Comparison of ENCODE assay signal across 8 cellular contexts in genomic region chr9:96856363-96857286, GRCh38. TPM values are rescaled to one million over a fixed set of nuclear protein-coding genes. Genes with fewer than 3 reads are reported as not detected.
DNase-seq lines count a peak whose midpoint lies in the region; ATAC-seq and TF ChIP-seq lines count a peak whose summit lies in the region.

No MANE protein-coding gene starts in this region.

- no peak overlapping the region for H3K14ac ChIP-seq in IMR-90 (replicated peaks; ENCODE audit: low read depth, low read length)

- no peak overlapping the region for H3K56ac ChIP-seq in IMR-90 (ENCODE audit: extremely low read depth, insufficient read depth, low read length)

- no peak overlapping the region for H3K4me2 ChIP-seq in IMR-90 (ENCODE audit: low read depth, low read length)

- H3K4me1 ChIP-seq in CD4-positive, CD25-positive, alpha-beta regulatory T cell (ENCODE audit: control insufficient read depth, insufficient read depth, low read length, poor library complexity, severe bottlenecking), result peaks cover 31% of the 10 kb centered on the region
- peaks cover 7% of the 10 kb centered on the region for H3K4me1 ChIP-seq in IMR-90 (ENCODE audit: control insufficient read depth, insufficient read depth, low read length)
- peaks cover 9% of the 10 kb centered on the region for H3K4me1 ChIP-seq in Panc1 (ENCODE audit: control insufficient read depth, insufficient read depth, low read length)
- peaks cover 9% of the 10 kb centered on the region for H3K4me1 ChIP-seq in ovary (ENCODE audit: insufficient read depth)
- H3K4me1 ChIP-seq in upper lobe of left lung, result peaks cover 9 to 27% (median 20%) of the 10 kb centered on the region in 4 donors

- H2AFZ ChIP-seq in IMR-90 (replicated peaks; ENCODE audit: low read length, poor library complexity), result no peak overlapping the region

- H3K4ac ChIP-seq in IMR-90 (ENCODE audit: low read depth, low read length), result no peak overlapping the region

- peak; percentile 89 for TF ChIP-seq CTCF in IMR-90 (conservative IDR thresholded peaks at IDR 0.05; ENCODE audit: low read depth, low read length)
- TF ChIP-seq CTCF in Panc1 (IDR thresholded peaks at IDR 0.05), result peak; percentile 87
- peak; percentile 33 to 56 (median 40) for TF ChIP-seq CTCF in ovary (IDR thresholded peaks at IDR 0.05)
- peak; percentile 65 to 88 (median 74) for TF ChIP-seq CTCF in upper lobe of left lung (IDR thresholded peaks at IDR 0.05)

- no peaks in the 10 kb centered on the region for H4K20me1 ChIP-seq in IMR-90 (ENCODE audit: insufficient read depth, low read length)

- BruUV-seq in IMR-90 (replicated peaks; lab: Mats Ljungman, UMichigan) (no TSS peak), Panc1 (replicated peaks; lab: Mats Ljungman, UMichigan) (no TSS peak)

- TF ChIP-seq RAD21 in IMR-90 (IDR thresholded peaks at IDR 0.05; ENCODE audit: low read length), result peak; percentile 87

- H3K4me1 Mint-ChIP-seq in CD4-positive, CD25-positive, alpha-beta regulatory T cell, result peaks cover 10 to 29% (median 24%) of the 10 kb centered on the region in 4 donors
- H3K4me1 Mint-ChIP-seq in activated T-helper 2 cell treated with anti-CD3 and anti-CD28 coated beads, Interferon-gamma antibody, Interleukin-2, Interleukin-4, amounts not matched to agents 10 μg/mL and 5 μg/mL and 100 μg/mL, durations not matched to agents 14 hours and 24 hours and 36 hours (ENCODE audit: low read depth), result peaks cover 47% of the 10 kb centered on the region

- POLR2A ChIA-PET in IMR-90 (lab: Charles Lee; ENCODE audit: unreplicated experiment) (no interaction called here), Panc1 (lab: Charles Lee) (no interaction called here)

- H3K9ac ChIP-seq in IMR-90 (ENCODE audit: low read depth, low read length), result no peak overlapping the region

- peaks cover 5% of the 10 kb centered on the region for H3K27me3 Mint-ChIP-seq in CD4-positive, CD25-positive, alpha-beta regulatory T cell
- peaks cover 17% of the 10 kb centered on the region for H3K27me3 Mint-ChIP-seq in activated T-helper 2 cell treated with anti-CD3 and anti-CD28 coated beads, Interferon-gamma antibody, Interleukin-2, Interleukin-4, amounts not matched to agents 10 μg/mL and 5 μg/mL and 100 μg/mL, durations not matched to agents 14 hours and 24 hours and 36 hours (ENCODE audit: low read depth)

- CTCF ChIA-PET in IMR-90 (lab: Yijun Ruan, JAX) (interaction anchor here (0.6 to 1.7 kb wide), 14 partner anchors 15 to 742 kb away, joined by 3 to 12 read pairs (median 4); no protein-coding TSS in a partner anchor), Panc1 (lab: Charles Lee) (interaction anchor here (0.5 to 0.7 kb wide), 3 partner anchors 381 to 743 kb away, joined by 3 to 13 read pairs (median 3); no protein-coding TSS in a partner anchor)

- H2AK5ac ChIP-seq in IMR-90 (ENCODE audit: low read depth, low read length), result no peak overlapping the region

- TF ChIP-seq POLR2A in IMR-90 (IDR thresholded peaks at IDR 0.05; ENCODE audit: low read depth, low read length) (no peak), ovary (IDR thresholded peaks at IDR 0.05) (no peak), upper lobe of left lung (IDR thresholded peaks at IDR 0.05) (no peak)

- no peaks in the 10 kb centered on the region; the same call in 1 of the 2 replicates for H3K9me1 ChIP-seq in IMR-90 (ENCODE audit: insufficient read depth, low read length)

- peaks cover 13 to 16% of the 10 kb centered on the region in 2 experiments for H3K79me1 ChIP-seq in IMR-90 (ENCODE audit: low read depth in 1 of 2, low read length in 2 of 2)

- H4K91ac ChIP-seq in IMR-90 (ENCODE audit: insufficient read depth, low read depth, low read length), result no peak overlapping the region

- in situ Hi-C loops in IMR-90 (cut with MboI; ENCODE audit: low sequenced_read_pairs) (loop anchor here (5.0 kb wide), 1 partner anchor 536 kb away; no protein-coding TSS in a partner anchor), Panc1 (cut with HindIII; ENCODE audit: low pct_unique_long_range_greater_than_20kb, low sequenced_read_pairs) (no loop called here)

- no peak overlapping the region for H2BK5ac ChIP-seq in IMR-90 (ENCODE audit: low read depth, low read length, poor library complexity, severe bottlenecking)

- no peak overlapping the region for H2AK9ac ChIP-seq in IMR-90 (replicated peaks; ENCODE audit: low read depth, low read length, poor library complexity)

- no peaks in the 10 kb centered on the region for H3K9me3 ChIP-seq in CD4-positive, CD25-positive, alpha-beta regulatory T cell (ENCODE audit: control insufficient read depth in 2 of 2, low read length in 2 of 2)
- H3K9me3 ChIP-seq in IMR-90 (ENCODE audit: control insufficient read depth, insufficient read depth, low read length) (no peaks in the 10 kb centered on the region), Panc1 (ENCODE audit: control insufficient read depth, insufficient read depth, low read depth, low read length) (no peaks in the 10 kb centered on the region), ovary (no peaks in the 10 kb centered on the region), upper lobe of left lung (no peaks in the 10 kb centered on the region)

- no peak overlapping the region for H2BK15ac ChIP-seq in IMR-90 (ENCODE audit: low read depth, low read length)

- H2BK120ac ChIP-seq in IMR-90 (ENCODE audit: low read depth, low read length), result no peak overlapping the region

- H3K4me3 Mint-ChIP-seq in CD4-positive, CD25-positive, alpha-beta regulatory T cell, result peak overlapping the region in 3 of 4 donors; percentile 27 to 79 (median 39)
- H3K4me3 Mint-ChIP-seq in activated T-helper 2 cell treated with anti-CD3 and anti-CD28 coated beads, Interferon-gamma antibody, Interleukin-2, Interleukin-4, amounts not matched to agents 10 μg/mL and 5 μg/mL and 100 μg/mL, durations not matched to agents 14 hours and 24 hours and 36 hours (ENCODE audit: low read depth), result no peak overlapping the region

- no CpG with 5 or more reads among the region's 6 CpGs for WGBS in IMR-90 (ENCODE audit: extremely low coverage in 2 of 2, insufficient read length in 1 of 2), 2 experiments
- 13 to 18% (median 15%) methylated on average over 6 of the region's 6 CpGs for WGBS in ovary, 3 donors
- 15 to 26% methylated on average over 6 of the region's 6 CpGs for WGBS in upper lobe of left lung, 2 donors

- H3K27ac Mint-ChIP-seq in CD4-positive, CD25-positive, alpha-beta regulatory T cell, result peak overlapping the region in 1 of 3 donors; percentile 47
- H3K27ac Mint-ChIP-seq in activated T-helper 2 cell treated with anti-CD3 and anti-CD28 coated beads, Interferon-gamma antibody, Interleukin-2, Interleukin-4, amounts not matched to agents 10 μg/mL and 5 μg/mL and 100 μg/mL, durations not matched to agents 14 hours and 24 hours and 36 hours, result no peak overlapping the region

- H3K4me3 ChIP-seq in CD4-positive, CD25-positive, alpha-beta regulatory T cell (ENCODE audit: low read depth, low read length), result no peak overlapping the region
- H3K4me3 ChIP-seq in IMR-90 (ENCODE audit: insufficient read depth, low read depth, low read length) (no peak overlapping the region), Panc1 (ENCODE audit: low read depth in 2 of 2, low read length in 2 of 2) (no peak overlapping the region), ovary (no peak overlapping the region), upper lobe of left lung (no peak overlapping the region)

- H3K36me3 Mint-ChIP-seq in CD4-positive, CD25-positive, alpha-beta regulatory T cell, result peaks cover 8% of the 10 kb centered on the region
- peaks cover 8% of the 10 kb centered on the region for H3K36me3 Mint-ChIP-seq in activated T-helper 2 cell treated with anti-CD3 and anti-CD28 coated beads, Interferon-gamma antibody, Interleukin-2, Interleukin-4, amounts not matched to agents 10 μg/mL and 5 μg/mL and 100 μg/mL, durations not matched to agents 14 hours and 24 hours and 36 hours (ENCODE audit: low read depth)

- no peak overlapping the region for H3K23ac ChIP-seq in IMR-90 (ENCODE audit: low read depth, low read length)

- intact Hi-C loops in IMR-90 (cut with micrococcal nuclease) (loop anchor here (1.0 to 5.0 kb wide), 3 partner anchors 253 to 741 kb away; no protein-coding TSS in a partner anchor), Panc1 (cut with micrococcal nuclease; ENCODE audit: unreplicated experiment) (loop anchor here (2.0 to 5.0 kb wide), 2 partner anchors 252 to 541 kb away; no protein-coding TSS in a partner anchor), ovary (cut with DNase I) (no loop called here)
- intact Hi-C loops in activated T-helper 2 cell treated with anti-CD3 and anti-CD28 coated beads, Interferon-gamma antibody, Interleukin-2, Interleukin-4, amounts not matched to agents 10 μg/mL and 5 μg/mL and 100 μg/mL, durations not matched to agents 14 hours and 24 hours and 36 hours (cut with micrococcal nuclease), result loop anchor here (1.0 to 10.0 kb wide), 9 partner anchors 182 to 776 kb away; partner anchors contain the start of genes CTSV, NCBP1, TSTD2 and ZNF367

- dilution Hi-C loops in IMR-90 (cut with HindIII; ENCODE audit: low sequenced_read_pairs, unreplicated experiment), result no loop called here

- H2BK20ac ChIP-seq in IMR-90 (ENCODE audit: low read depth, low read length), result no peak overlapping the region

- no peaks in the 10 kb centered on the region for H3K36me3 ChIP-seq in CD4-positive, CD25-positive, alpha-beta regulatory T cell (ENCODE audit: control insufficient read depth, insufficient read depth, low read length)
- H3K36me3 ChIP-seq in IMR-90 (ENCODE audit: control insufficient read depth, insufficient read depth, low read length), result no peaks in the 10 kb centered on the region
- peaks cover 4% of the 10 kb centered on the region; the same call in 1 of the 2 replicates for H3K36me3 ChIP-seq in Panc1 (ENCODE audit: control insufficient read depth, insufficient read depth, low read length)
- no peaks in the 10 kb centered on the region for H3K36me3 ChIP-seq in ovary
- H3K36me3 ChIP-seq in upper lobe of left lung, result no peaks in the 10 kb centered on the region

- no peak for TF ChIP-seq EP300 in ovary (IDR thresholded peaks at IDR 0.05)
- no peak for TF ChIP-seq EP300 in upper lobe of left lung (IDR thresholded peaks at IDR 0.05)

- DNase-seq in CD4-positive, CD25-positive, alpha-beta regulatory T cell, result peak; percentile 50 to 73 (median 68)
- DNase-seq in IMR-90, result peak; percentile 67
- DNase-seq in Panc1 (ENCODE audit: low read depth, low spot score), result peak; percentile 55
- peak; percentile 51 for DNase-seq in activated T-helper 2 cell treated with anti-CD3 and anti-CD28 coated beads, Interferon-gamma antibody, Interleukin-2, Interleukin-4, amounts not matched to agents 10 μg/mL and 5 μg/mL and 100 μg/mL, durations not matched to agents 14 hours and 24 hours and 36 hours (ENCODE audit: low spot score)
- DNase-seq in foreskin melanocyte, result peak; percentile 60
- DNase-seq in ovary, result peak in 4 of 5 donors; percentile 23 to 41 (median 38)
- peak; percentile 6 to 72 for DNase-seq in upper lobe of left lung

- ATAC-seq in CD4-positive, CD25-positive, alpha-beta regulatory T cell (ENCODE audit: low read depth in 2 of 2), result peak; percentile 73 to 77
- ATAC-seq in GM19351 (IDR thresholded peaks at IDR 0.05; ENCODE audit: unreplicated experiment), result peak; percentile 59
- ATAC-seq in IMR-90 (ENCODE audit: low read depth), result peak; percentile 70
- ATAC-seq in Panc1, result peak; percentile 74
- ATAC-seq in upper lobe of left lung (ENCODE audit: low FRiP score in 2 of 2), result peak; percentile 69 to 75

- no peak overlapping the region for H4K5ac ChIP-seq in IMR-90 (ENCODE audit: low read depth, low read length)

- peaks cover 0 to 3% (median 0%) of the 10 kb centered on the region in 7 donors for H3K9me3 Mint-ChIP-seq in CD4-positive, CD25-positive, alpha-beta regulatory T cell
- no peaks in the 10 kb centered on the region for H3K9me3 Mint-ChIP-seq in activated T-helper 2 cell treated with anti-CD3 and anti-CD28 coated beads, Interferon-gamma antibody, Interleukin-2, Interleukin-4, amounts not matched to agents 10 μg/mL and 5 μg/mL and 100 μg/mL, durations not matched to agents 14 hours and 24 hours and 36 hours

- no peak overlapping the region for H3K27ac ChIP-seq in CD4-positive, CD25-positive, alpha-beta regulatory T cell (ENCODE audit: insufficient read depth, low read length, poor library complexity, severe bottlenecking)
- H3K27ac ChIP-seq in IMR-90 (ENCODE audit: insufficient read depth, low read length) (no peak overlapping the region), Panc1 (ENCODE audit: low read length) (no peak overlapping the region), ovary (no peak overlapping the region), upper lobe of left lung (no peak overlapping the region)

- no peak overlapping the region for H4K8ac ChIP-seq in IMR-90 (ENCODE audit: low read depth in 2 of 2, low read length in 2 of 2)

- no peak overlapping the region for H3K18ac ChIP-seq in IMR-90 (ENCODE audit: low read depth, low read length)

- no peaks in the 10 kb centered on the region for H3K27me3 ChIP-seq in CD4-positive, CD25-positive, alpha-beta regulatory T cell (ENCODE audit: control insufficient read depth, insufficient read depth, low read length)
- H3K27me3 ChIP-seq in IMR-90 (ENCODE audit: control insufficient read depth, insufficient read depth, low read length) (no peaks in the 10 kb centered on the region), Panc1 (ENCODE audit: control insufficient read depth, insufficient read depth, low read length) (no peaks in the 10 kb centered on the region), ovary (no peaks in the 10 kb centered on the region), upper lobe of left lung (no peaks in the 10 kb centered on the region)

RNA-seq across cellular contexts. Expression of gene ZNF782, which starts 2.3 kb away (rescaled TPM):
- 6.8 TPM for total RNA-seq in CD4-positive, CD25-positive, alpha-beta regulatory T cell
- 1 to 10 TPM; 1.6 to 2.8 (median 2.2) TPM for polyA plus RNA-seq in CD4-positive, CD25-positive, alpha-beta regulatory T cell
- 3.1 and 4.3 TPM in 2 replicates for total RNA-seq in IMR-90 (2012; rRNA removed)
- 0.86 and 0.93 TPM in 2 replicates for polyA plus RNA-seq in IMR-90 (2012; rRNA removed)
- polyA plus RNA-seq in IMR-90 (2012; cell fraction: cytosol; rRNA removed), result 0.34 and 0.37 TPM in 2 replicates
- 0.50 and 3.0 TPM in 2 replicates for polyA plus RNA-seq in IMR-90 (2012; cell fraction: nucleus; rRNA removed; ENCODE audit: low replicate concordance)
- total RNA-seq in Panc1 (2021; ENCODE audit: unreplicated experiment), result 3.3 TPM
- 1.7 TPM for polyA plus RNA-seq in Panc1 (2012; ENCODE audit: insufficient read length)
- 4.5 and 4.7 TPM in 2 replicates for total RNA-seq in activated T-helper 2 cell treated with anti-CD3 and anti-CD28 coated beads, Interferon-gamma antibody, Interleukin-2, Interleukin-4, amounts not matched to agents 10 μg/mL and 5 μg/mL and 100 μg/mL, durations not matched to agents 14 hours and 24 hours and 36 hours
- total RNA-seq in ovary, result 10 to 100 TPM in 3 of 7 donors, 1 to 10 TPM in 4; 7.7 to 12.4 (median 9.9) TPM
- 1 to 10 TPM; 2.8 to 3.5 TPM for polyA plus RNA-seq in ovary
- total RNA-seq in upper lobe of left lung, result 10 to 100 TPM in 2 of 6 donors, 1 to 10 TPM in 4; 4.4 to 17.8 (median 6.0) TPM

Comparison
In these comparisons a context has a peak if more than half of its experiments do, and no peak if none do; other contexts are left out.
1. intact Hi-C loops: an anchor here in IMR-90 (1.0 to 5.0 kb wide), Panc1 (2.0 to 5.0 kb wide) and activated T-helper 2 cell treated with anti-CD3 and anti-CD28 coated beads, Interferon-gamma antibody, Interleukin-2, Interleukin-4, amounts not matched to agents 10 μg/mL and 5 μg/mL and 100 μg/mL, durations not matched to agents 14 hours and 24 hours and 36 hours (1.0 to 10.0 kb wide); none called in ovary.